14 cellular contexts compared by ENCODE assay signal in genomic region chr17:38892083-38892482, GRCh38. TPM values are rescaled to one million over a fixed set of nuclear protein-coding genes. Genes with fewer than 3 reads are reported as not detected.
DNase-seq lines count a peak whose midpoint lies in the region; ATAC-seq and TF ChIP-seq lines count a peak whose summit lies in the region.
"Had no signal": no experiment of that assay in that cellular context is flagged by ENCODE, and none has a peak within 500 bp of the region (broad histone marks: within the 10 kb centered on the region; RNA-seq: fewer than 3 reads in every experiment).

No MANE protein-coding gene starts in this region.

- H3K9me3 Mint-ChIP-seq in WTC11 (no peaks in the 10 kb centered on the region), endothelial cell (ENCODE audit: unreplicated experiment) (no peaks in the 10 kb centered on the region)
- no peaks in the 10 kb centered on the region for H3K9me3 Mint-ChIP-seq in stimulated activated naive CD8-positive, alpha-beta T cell treated with anti-CD3 and anti-CD28 coated beads, Interleukin-15, Interleukin-2, amounts not matched to agents 100 ng/mL and 50 ng/mL, for 24 hours

- H3K36me3 Mint-ChIP-seq in WTC11 (peaks cover 10% of the 10 kb centered on the region; the same call in 1 of the 2 replicates), endothelial cell (ENCODE audit: low read depth, unreplicated experiment) (peaks cover 22% of the 10 kb centered on the region)
- peaks cover 34% of the 10 kb centered on the region for H3K36me3 Mint-ChIP-seq in stimulated activated naive CD8-positive, alpha-beta T cell treated with anti-CD3 and anti-CD28 coated beads, Interleukin-15, Interleukin-2, amounts not matched to agents 100 ng/mL and 50 ng/mL, for 24 hours (ENCODE audit: low read depth)

- CTCF ChIA-PET in WTC11 (lab: Charles Lee), result interaction anchor here (0.7 kb wide), 1 partner anchor 45 kb away, joined by 3 read pairs; no protein-coding TSS in a partner anchor

- H3K27me3 Mint-ChIP-seq in WTC11 (ENCODE audit: low read depth), result no peaks in the 10 kb centered on the region
- H3K27me3 Mint-ChIP-seq in endothelial cell (ENCODE audit: unreplicated experiment), result peaks cover 6% of the 10 kb centered on the region
- no peaks in the 10 kb centered on the region for H3K27me3 Mint-ChIP-seq in stimulated activated naive CD8-positive, alpha-beta T cell treated with anti-CD3 and anti-CD28 coated beads, Interleukin-15, Interleukin-2, amounts not matched to agents 100 ng/mL and 50 ng/mL, for 24 hours

- no peaks in the 10 kb centered on the region for H3K9me2 ChIP-seq in GM23248 (ENCODE audit: insufficient read depth)

- peaks cover 100% of the 10 kb centered on the region for H3K79me2 ChIP-seq in GM23248 (ENCODE audit: insufficient read depth)

- no peak for DNase-seq in left ventricle myocardium inferior
- no peak for DNase-seq in left cardiac atrium
- no peak for DNase-seq in WTC11 (ENCODE audit: low spot score)
- DNase-seq in endothelial cell (ENCODE audit: low spot score), result no peak
- no peak for DNase-seq in GM23248
- no peak for DNase-seq in NCI-H2107 treated with DMSO at 0.1 percent for 48 hours (lab: John Stamatoyannopoulos, UW; ENCODE audit: unreplicated experiment)
- no peak for DNase-seq in NCI-H446 (lab: John Stamatoyannopoulos, UW)
- DNase-seq: activated effector memory CD4-positive, alpha-beta T cell treated with anti-CD3 and anti-CD28 coated beads, Interleukin-2, amount 50 U/mL, for 16 hours; effector CD4-positive, alpha-beta T cell; GOT3; NCI-H2029 treated with DMSO at 0.1 percent for 48 hours; NCI-H526 had no signal

- TF ChIP-seq CTCF in left ventricle myocardium inferior (IDR thresholded peaks at IDR 0.05; ENCODE audit: borderline replicate concordance) (no peak), WTC11 (IDR thresholded peaks at IDR 0.05) (no peak), endothelial cell (IDR thresholded peaks at IDR 0.05; ENCODE audit: unreplicated experiment) (no peak)

- no peaks in the 10 kb centered on the region for H3K27me3 ChIP-seq in left ventricle myocardium inferior (ENCODE audit: low read depth)
- H3K27me3 ChIP-seq in GM23248 (replicated peaks; ENCODE audit: insufficient read depth), result no peaks in the 10 kb centered on the region
- H3K27me3 ChIP-seq: vagina had no signal

- H3K9me3 ChIP-seq in left ventricle myocardium inferior (replicated peaks) (no peaks in the 10 kb centered on the region), GM23248 (ENCODE audit: low read depth) (no peaks in the 10 kb centered on the region)
- H3K9me3 ChIP-seq: vagina had no signal

- 95 to 96% methylated on average over 4 of the region's 4 CpGs for WGBS in GM23248 (ENCODE audit: low coverage in 1 of 2, low lambda C conversion rate in 2 of 2, missing lambda C conversion rate in 2 of 2), 2 experiments

- POLR2A ChIA-PET in WTC11 (lab: Charles Lee), result no interaction called here

- H3K4me2 ChIP-seq in GM23248 (ENCODE audit: unreplicated experiment), result no peak overlapping the region

- H3K4me1 Mint-ChIP-seq in WTC11, result peaks cover 23% of the 10 kb centered on the region
- peaks cover 11% of the 10 kb centered on the region for H3K4me1 Mint-ChIP-seq in endothelial cell (ENCODE audit: unreplicated experiment)
- peaks cover 87% of the 10 kb centered on the region for H3K4me1 Mint-ChIP-seq in stimulated activated naive CD8-positive, alpha-beta T cell treated with anti-CD3 and anti-CD28 coated beads, Interleukin-15, Interleukin-2, amounts not matched to agents 100 ng/mL and 50 ng/mL, for 24 hours (ENCODE audit: low read depth)

- peaks cover 16% of the 10 kb centered on the region for H4K20me1 ChIP-seq in GM23248 (ENCODE audit: insufficient read depth)

- H3K27ac ChIP-seq in left ventricle myocardium inferior (replicated peaks), result peak overlapping the region; percentile 86
- no peak overlapping the region for H3K27ac ChIP-seq in GM23248
- H3K27ac ChIP-seq: vagina had no signal

- no peak overlapping the region for H3K4me3 Mint-ChIP-seq in WTC11
- H3K4me3 Mint-ChIP-seq in endothelial cell (ENCODE audit: unreplicated experiment), result no peak overlapping the region
- H3K4me3 Mint-ChIP-seq in stimulated activated naive CD8-positive, alpha-beta T cell treated with anti-CD3 and anti-CD28 coated beads, Interleukin-15, Interleukin-2, amounts not matched to agents 100 ng/mL and 50 ng/mL, for 24 hours, result no peak overlapping the region

- H3K4me1 ChIP-seq in left ventricle myocardium inferior (peaks cover 75% of the 10 kb centered on the region), GM23248 (ENCODE audit: insufficient read depth) (no peaks in the 10 kb centered on the region)

- peaks cover 42% of the 10 kb centered on the region for H3F3A ChIP-seq in GM23248 (ENCODE audit: insufficient read depth)

- H2AFZ ChIP-seq in GM23248, result no peak overlapping the region

- H3K27ac Mint-ChIP-seq in WTC11 (0 out of 2 replicates have a peak overlapping the region, but pooled peaks have one; percentile 36), endothelial cell (ENCODE audit: unreplicated experiment) (peak overlapping the region; percentile 45)
- H3K27ac Mint-ChIP-seq in stimulated activated naive CD8-positive, alpha-beta T cell treated with anti-CD3 and anti-CD28 coated beads, Interleukin-15, Interleukin-2, amounts not matched to agents 100 ng/mL and 50 ng/mL, for 24 hours, result peak overlapping the region; percentile 88

- H3K36me3 ChIP-seq in left ventricle myocardium inferior (peaks cover 44% of the 10 kb centered on the region), GM23248 (ENCODE audit: low read depth) (peaks cover 60% of the 10 kb centered on the region)

- intact Hi-C loops in left ventricle myocardium inferior (cut with micrococcal nuclease), result no loop called here
- intact Hi-C loops in left cardiac atrium (cut with DNase I), result no loop called here

- in situ Hi-C loops in GM23248 (cut with MboI), result no loop called here

- H3K4me3 ChIP-seq in left ventricle myocardium inferior (no peak overlapping the region), GM23248 (no peak overlapping the region)
- H3K4me3 ChIP-seq: vagina had no signal

- ATAC-seq in left cardiac atrium, result no peak
- ATAC-seq in WTC11, result no peak

- H3K9ac ChIP-seq in GM23248, result no peak overlapping the region

TF ChIP-seq in WTC11, 78 proteins besides CTCF, POLR2A, EP300 and RAD21 (continues in another document):
- TF ChIP-seq CBFB (CRISPR knock-in tag; IDR thresholded peaks at IDR 0.05; ENCODE audit: low read depth) (no peak), SOX15 (CRISPR knock-in tag; IDR thresholded peaks at IDR 0.05) (no peak), FOXK1 (CRISPR knock-in tag; IDR thresholded peaks at IDR 0.05) (no peak), STAT6 (CRISPR knock-in tag; conservative IDR thresholded peaks at IDR 0.05; ENCODE audit: low read depth) (no peak), ZNF219 (CRISPR knock-in tag; IDR thresholded peaks at IDR 0.05; ENCODE audit: borderline replicate concordance) (no peak), ZNF232 (CRISPR knock-in tag; IDR thresholded peaks at IDR 0.05) (no peak), TP53 (CRISPR knock-in tag; IDR thresholded peaks at IDR 0.05) (no peak), ZNF416 (CRISPR knock-in tag; IDR thresholded peaks at IDR 0.05) (no peak), FOXP1 (CRISPR knock-in tag; IDR thresholded peaks at IDR 0.05; ENCODE audit: borderline replicate concordance) (no peak), SP1 (CRISPR knock-in tag; conservative IDR thresholded peaks at IDR 0.05) (no peak)

RNA-seq across cellular contexts. Expression of gene LASP1, which starts 22.2 kb away (rescaled TPM):
- total RNA-seq in left ventricle myocardium inferior, result 29.4 TPM
- total RNA-seq in left cardiac atrium, result 10 to 100 TPM; 51.8 to 55.0 TPM
- 126 to 139 TPM (median 128 TPM) in 3 replicates for total RNA-seq in WTC11 (2021)
- total RNA-seq in endothelial cell (ENCODE audit: unreplicated experiment), result 146 TPM
- total RNA-seq in GM23248 (2014; rRNA removed; shearing (Covaris generic)), result 207 and 250 TPM in 2 replicates
- 198 and 203 TPM in 2 replicates for polyA plus RNA-seq in GM23248 (2016; fragmentation: Nextera tagmentation; extraction: Ambion mirVana)

RNA-seq across cellular contexts. Expression of gene RPL23, which starts 38.6 kb away (rescaled TPM):
- total RNA-seq in left ventricle myocardium inferior, result 760 TPM
- 100 to 1,000 TPM; 892 to 925 TPM for total RNA-seq in left cardiac atrium
- 1,832 to 2,028 TPM (median 1,945 TPM) in 3 replicates for total RNA-seq in WTC11 (2021)
- total RNA-seq in endothelial cell (ENCODE audit: unreplicated experiment), result 2,464 TPM
- 516 and 553 TPM in 2 replicates for total RNA-seq in GM23248 (2014; rRNA removed; shearing (Covaris generic))
- polyA plus RNA-seq in GM23248 (2016; fragmentation: Nextera tagmentation; extraction: Ambion mirVana), result 1,114 and 1,221 TPM in 2 replicates

Comparison
In these comparisons a context has a peak if more than half of its experiments do, and no peak if none do; other contexts are left out.
1. H3K27ac Mint-ChIP-seq: peak in every context shown above with its lines; median percentile 88 in stimulated activated naive CD8-positive, alpha-beta T cell treated with anti-CD3 and anti-CD28 coated beads, Interleukin-15, Interleukin-2, amounts not matched to agents 100 ng/mL and 50 ng/mL, for 24 hours; 45 in endothelial cell; 36 in WTC11.